Comparison of ENCODE assay signal across 18 cellular contexts in genomic region chr9:109893222-109893621, GRCh38.
DNase-seq lines count a peak whose midpoint lies in the region; ATAC-seq, FAIRE-seq and TF ChIP-seq lines count a peak whose summit lies in the region.
"Had no signal": no experiment of that assay in that cellular context is flagged by ENCODE, and none has a peak within 500 bp of the region (broad histone marks: within the 10 kb centered on the region; RNA-seq: fewer than 3 reads in every experiment).

No MANE protein-coding gene starts in this region.

- peak overlapping the region; percentile 83 for H3K27ac Mint-ChIP-seq in activated T-helper 1 cell treated with anti-CD3 and anti-CD28 coated beads, Interleukin-12 subunit alpha, Interleukin-12 subunit beta, Interleukin-2, Interleukin-4 antibody, amounts not matched to agents 30 ng/mL and 10 ng/mL and 1 ng/mL, durations not matched to agents 14 hours and 24 hours and 36 hours
- no peak overlapping the region for H3K27ac Mint-ChIP-seq in H9
- H3K27ac Mint-ChIP-seq: brain; effector memory CD8-positive, alpha-beta T cell had no signal

- H4K20me1 ChIP-seq in H9 (ENCODE audit: control insufficient read depth, insufficient read depth, insufficient read length), result no peaks in the 10 kb centered on the region

- no CpG with 5 or more reads among the region's 4 CpGs for WGBS in H9 (ENCODE audit: extremely low coverage, insufficient read length, low lambda C conversion rate)
- 84% methylated on average over 4 of the region's 4 CpGs for WGBS in prostate gland

- H3K27ac ChIP-seq in H9 (ENCODE audit: insufficient read length, low read depth, low read length), result no peak overlapping the region
- H3K27ac ChIP-seq in prostate gland, result no peak overlapping the region
- H3K27ac ChIP-seq: WERI-Rb-1 had no signal

- no peak overlapping the region for H3K4me2 ChIP-seq in H9 (ENCODE audit: insufficient read depth, insufficient read length, low read length)

- H3K79me1 ChIP-seq in H9 (ENCODE audit: insufficient read depth, low read depth, low read length, poor library complexity, severe bottlenecking), result no peaks in the 10 kb centered on the region

- H2BK5ac ChIP-seq in H9 (ENCODE audit: insufficient read length, low read length), result no peak overlapping the region

- H3K36me3 Mint-ChIP-seq in activated T-helper 1 cell treated with anti-CD3 and anti-CD28 coated beads, Interleukin-12 subunit alpha, Interleukin-12 subunit beta, Interleukin-2, Interleukin-4 antibody, amounts not matched to agents 30 ng/mL and 10 ng/mL and 1 ng/mL, durations not matched to agents 14 hours and 24 hours and 36 hours (ENCODE audit: low read depth), result peaks cover 5% of the 10 kb centered on the region
- H3K36me3 Mint-ChIP-seq in H9 (ENCODE audit: insufficient read depth in 1 of 3, low read depth in 3 of 3), result no peaks in the 10 kb centered on the region
- H3K36me3 Mint-ChIP-seq: brain had no signal

- H2AK5ac ChIP-seq in H9 (ENCODE audit: insufficient read length, low read length), result no peak overlapping the region

- no peak overlapping the region for H3K4me3 ChIP-seq in prostate gland

- H3K4me1 Mint-ChIP-seq in activated T-helper 1 cell treated with anti-CD3 and anti-CD28 coated beads, Interleukin-12 subunit alpha, Interleukin-12 subunit beta, Interleukin-2, Interleukin-4 antibody, amounts not matched to agents 30 ng/mL and 10 ng/mL and 1 ng/mL, durations not matched to agents 14 hours and 24 hours and 36 hours (ENCODE audit: low read depth), result peaks cover 76% of the 10 kb centered on the region
- H3K4me1 Mint-ChIP-seq in H9, result peaks cover 6 to 8% of the 10 kb centered on the region in 2 experiments; a peak in 3 of 4 replicates

- no peak overlapping the region for H2BK12ac ChIP-seq in H9 (ENCODE audit: insufficient read length, low read depth, low read length)

- no peaks in the 10 kb centered on the region for H3K79me2 ChIP-seq in H9 (ENCODE audit: insufficient read depth, low read length)

- no peak overlapping the region for H2AFZ ChIP-seq in H9 (ENCODE audit: low read length)

- H3K27me3 ChIP-seq in H9 (ENCODE audit: insufficient read depth, low read length) (no peaks in the 10 kb centered on the region), prostate gland (replicated peaks; ENCODE audit: insufficient read depth) (no peaks in the 10 kb centered on the region)

- no peaks in the 10 kb centered on the region for H3K4me1 ChIP-seq in H9 (ENCODE audit: insufficient read depth, low read length)
- H3K4me1 ChIP-seq in prostate gland (replicated peaks), result no peaks in the 10 kb centered on the region

- FAIRE-seq in GM12892 (lab: Jason Lieb, UNC), result peak; percentile 70

- TF ChIP-seq POLR2A in GM12892 (IDR thresholded peaks at IDR 0.05; ENCODE audit: low read depth, low read length) (no peak), prostate gland (IDR thresholded peaks at IDR 0.05) (no peak)

- H4K8ac ChIP-seq in H9 (replicated peaks; ENCODE audit: insufficient read length, low read depth, low read length), result no peak overlapping the region

- H3K4me3 Mint-ChIP-seq in activated T-helper 1 cell treated with anti-CD3 and anti-CD28 coated beads, Interleukin-12 subunit alpha, Interleukin-12 subunit beta, Interleukin-2, Interleukin-4 antibody, amounts not matched to agents 30 ng/mL and 10 ng/mL and 1 ng/mL, durations not matched to agents 14 hours and 24 hours and 36 hours, result peak overlapping the region; percentile 78
- H3K4me3 Mint-ChIP-seq in H9, result no peak overlapping the region
- H3K4me3 Mint-ChIP-seq: brain; effector memory CD8-positive, alpha-beta T cell; nephron had no signal

- TF ChIP-seq CTCF in H9 (conservative IDR thresholded peaks at IDR 0.05) (no peak), prostate gland (IDR thresholded peaks at IDR 0.05) (no peak)

- H3K23me2 ChIP-seq in H9 (ENCODE audit: insufficient read length, low read depth, low read length, poor library complexity, severe bottlenecking), result no peaks in the 10 kb centered on the region

- intact Hi-C loops in activated T-helper 1 cell treated with anti-CD3 and anti-CD28 coated beads, Interleukin-12 subunit alpha, Interleukin-12 subunit beta, Interleukin-2, Interleukin-4 antibody, amounts not matched to agents 30 ng/mL and 10 ng/mL and 1 ng/mL, durations not matched to agents 14 hours and 24 hours and 36 hours (cut with micrococcal nuclease), result no loop called here
- intact Hi-C loops in prostate gland (cut with DNase I), result no loop called here

- no peak overlapping the region for H3K4ac ChIP-seq in H9 (ENCODE audit: low read depth, low read length)

- H3K27me3 Mint-ChIP-seq in activated T-helper 1 cell treated with anti-CD3 and anti-CD28 coated beads, Interleukin-12 subunit alpha, Interleukin-12 subunit beta, Interleukin-2, Interleukin-4 antibody, amounts not matched to agents 30 ng/mL and 10 ng/mL and 1 ng/mL, durations not matched to agents 14 hours and 24 hours and 36 hours (ENCODE audit: insufficient read depth), result no peaks in the 10 kb centered on the region
- no peaks in the 10 kb centered on the region for H3K27me3 Mint-ChIP-seq in H9 (ENCODE audit: low read depth)
- H3K27me3 Mint-ChIP-seq: brain; effector memory CD8-positive, alpha-beta T cell had no signal

- no peak overlapping the region for H4K5ac ChIP-seq in H9 (ENCODE audit: insufficient read length, low read depth, low read length)

- no peaks in the 10 kb centered on the region for H3K9me3 Mint-ChIP-seq in activated T-helper 1 cell treated with anti-CD3 and anti-CD28 coated beads, Interleukin-12 subunit alpha, Interleukin-12 subunit beta, Interleukin-2, Interleukin-4 antibody, amounts not matched to agents 30 ng/mL and 10 ng/mL and 1 ng/mL, durations not matched to agents 14 hours and 24 hours and 36 hours
- no peaks in the 10 kb centered on the region for H3K9me3 Mint-ChIP-seq in H9
- H3K9me3 Mint-ChIP-seq: brain; effector memory CD8-positive, alpha-beta T cell; nephron had no signal

- DNase-seq in GM12892 (ENCODE audit: insufficient read length) (no peak), H9 (no peak), prostate gland (ENCODE audit: low spot score) (no peak), T1000 (lab: John Stamatoyannopoulos, UW) (no peak)
- DNase-seq in activated T-helper 1 cell treated with anti-CD3 and anti-CD28 coated beads, Interleukin-12 subunit alpha, Interleukin-12 subunit beta, Interleukin-2, Interleukin-4 antibody, amounts not matched to agents 30 ng/mL and 10 ng/mL and 1 ng/mL, durations not matched to agents 14 hours and 24 hours and 36 hours (ENCODE audit: low spot score), result no peak
- DNase-seq in stimulated activated CD4-positive, alpha-beta T cell treated with anti-CD3 and anti-CD28 coated beads, Interleukin-12 subunit alpha, Interleukin-12 subunit beta, amount 100 ng/mL, for 4 hours, result no peak
- DNase-seq: activated T-cell treated with anti-CD3 and anti-CD28 coated beads, Interleukin-2, amount 50 U/mL, for 48 hours; DND-41; effector memory CD8-positive, alpha-beta T cell; glutamatergic neuron; left cardiac atrium; NCI-H2029; SHP77; WERI-Rb-1 had no signal

- H2BK15ac ChIP-seq in H9 (ENCODE audit: low read depth, low read length), result no peak overlapping the region

- H3K23ac ChIP-seq in H9 (ENCODE audit: insufficient read length, low read depth, low read length), result no peak overlapping the region

- H4K91ac ChIP-seq in H9 (ENCODE audit: insufficient read length, low read depth, low read length), result no peak overlapping the region

- ATAC-seq in GM19463 (IDR thresholded peaks at IDR 0.05; ENCODE audit: unreplicated experiment) (peak; percentile 36), HG03025 (IDR thresholded peaks at IDR 0.05; ENCODE audit: low FRiP score, unreplicated experiment) (peak; percentile 49)
- ATAC-seq: effector memory CD8-positive, alpha-beta T cell; left cardiac atrium had no signal

- no peak overlapping the region for H3K9ac ChIP-seq in H9 (ENCODE audit: extremely low read depth, insufficient read length, low read length)

- no peak overlapping the region for H3K18ac ChIP-seq in H9 (ENCODE audit: insufficient read length, low read depth, low read length)

- H2BK120ac ChIP-seq in H9 (ENCODE audit: low read depth, low read length, poor library complexity, severe bottlenecking), result no peak overlapping the region

- H3K9me3 ChIP-seq in H9 (ENCODE audit: control insufficient read depth, low read depth, low read length) (no peaks in the 10 kb centered on the region), prostate gland (no peaks in the 10 kb centered on the region)

- H3K36me3 ChIP-seq in prostate gland, result no peaks in the 10 kb centered on the region
- H3K36me3 ChIP-seq: WERI-Rb-1 had no signal

- H2BK20ac ChIP-seq in H9 (ENCODE audit: low read depth, low read length, poor library complexity, severe bottlenecking), result no peak overlapping the region

- H3K56ac ChIP-seq in H9 (ENCODE audit: insufficient read length, low read depth, low read length), result no peak overlapping the region

- no peak overlapping the region for H3T11ph ChIP-seq in H9 (ENCODE audit: low read length)

- H3K14ac ChIP-seq in H9 (ENCODE audit: insufficient read depth, low read length), result no peak overlapping the region
